In genomic region chr6:20148433-20148832, GRCh38 we compare ENCODE assay signal across 17 cellular contexts.
A peak's percentile ranks its signal among the peaks of the same experiment; 100 is the strongest.
DNase-seq lines count a peak whose midpoint lies in the region; ATAC-seq, FAIRE-seq and TF ChIP-seq lines count a peak whose summit lies in the region.
"Had no signal": no experiment of that assay in that cellular context is flagged by ENCODE, and none has a peak within 500 bp of the region (broad histone marks: within the 10 kb centered on the region; RNA-seq: fewer than 3 reads in every experiment).

No MANE protein-coding gene starts in this region.

- H3K4me3 ChIP-seq in HepG2 (replicated peaks in 1 of 3; ENCODE audit: insufficient read depth in 1 of 3, low read depth in 2 of 3, low read length in 3 of 3): no peak overlapping the region
- H3K4me3 ChIP-seq: HAP-1 had no signal

- in situ Hi-C loops in HepG2 (cut with HindIII; ENCODE audit: extremely low pct_ligation_motif_present, low pct_unique_long_range_greater_than_20kb): no loop called here

- peaks cover 8% of the 10 kb centered on the region for H3K4me1 ChIP-seq in HepG2 (ENCODE audit: insufficient read depth, low read length)
- H3K4me1 ChIP-seq: BE2C, Caco-2, HAP-1 had no signal

- peak; percentile 61 for DNase-seq in CD1c-positive myeloid dendritic cell (ENCODE audit: extremely low spot score)
- DNase-seq in dermis microvascular lymphatic vessel endothelial cell (ENCODE audit: low read depth in 2 of 2): peak; percentile 15 to 41
- no peak for DNase-seq in HepG2 (ENCODE audit: low spot score)
- no peak for DNase-seq in sciatic nerve (ENCODE audit: low spot score)
- DNase-seq in activated effector memory CD4-positive, alpha-beta T cell treated with Interleukin-2 at 50 U/mL for 16 hours: no peak
- DNase-seq in HuH-7 (ENCODE audit: low spot score): no peak
- no peak for DNase-seq in AG20443 (ENCODE audit: low spot score)
- DNase-seq: BE2C; Caco-2; CD8-positive, alpha-beta memory T cell; DMS53; GF-D8; HFFc6 had no signal

- no peak overlapping the region for H3K4me2 ChIP-seq in HepG2 (ENCODE audit: low read depth, low read length)

- no peaks in the 10 kb centered on the region for H3K79me2 ChIP-seq in HepG2 (ENCODE audit: insufficient read depth, low read length)

- no peak overlapping the region for H3K9ac ChIP-seq in HepG2 (ENCODE audit: insufficient read depth, low read depth, low read length)

- no peak overlapping the region for H3K27ac ChIP-seq in HepG2 (ENCODE audit: extremely low read length, insufficient read depth, low read length)
- H3K27ac ChIP-seq: C4-2B had no signal

- POLR2A ChIA-PET in HepG2 (lab: Yijun Ruan, JAX): no interaction called here

- FAIRE-seq in HepG2 (lab: Jason Lieb, UNC): no peak
- FAIRE-seq: A204.1, H1 had no signal

- no peak for TF ChIP-seq POLR2A in HepG2 (IDR thresholded peaks at IDR 0.05; ENCODE audit: insufficient read depth in 1 of 2, low read depth in 2 of 2, low read length in 2 of 2)

- TF ChIP-seq RAD21 in HepG2 (CRISPR knock-in tag; IDR thresholded peaks at IDR 0.05): no peak

- H3K27me3 ChIP-seq in HepG2 (ENCODE audit: control insufficient read depth in 1 of 2, insufficient read depth in 2 of 2, low read length in 2 of 2): no peaks in the 10 kb centered on the region
- H3K27me3 ChIP-seq: BE2C had no signal

- no peak overlapping the region for H2AFZ ChIP-seq in HepG2 (ENCODE audit: low read length)

- WGBS in HepG2 (ENCODE audit: low lambda C conversion rate): 8% methylated on average over 4 of the region's 4 CpGs

- H4K20me1 ChIP-seq in HepG2 (ENCODE audit: insufficient read depth, low read length): no peaks in the 10 kb centered on the region

- H3K36me3 ChIP-seq in HepG2 (replicated peaks in 1 of 2; ENCODE audit: control insufficient read depth in 1 of 2, insufficient read depth in 2 of 2, low read length in 2 of 2): no peaks in the 10 kb centered on the region; a peak in 1 of 5 replicates
- H3K36me3 ChIP-seq: BE2C had no signal

- H3K9me3 ChIP-seq in HepG2 (ENCODE audit: low read length): no peaks in the 10 kb centered on the region
- H3K9me3 ChIP-seq: BE2C, Caco-2, HAP-1 had no signal

- intact Hi-C loops in HepG2 (cut with micrococcal nuclease; ENCODE audit: unreplicated experiment): no loop called here
- intact Hi-C loops in sciatic nerve (cut with DNase I): no loop called here

- TF ChIP-seq EP300 in HepG2 (IDR thresholded peaks at IDR 0.05; ENCODE audit: low read depth in 2 of 2, low read length in 2 of 2) (no peak), HepG2 (CRISPR knock-in tag; IDR thresholded peaks at IDR 0.05; ENCODE audit: borderline replicate concordance) (no peak)

- ATAC-seq in HepG2 (no peak), sciatic nerve (peak; percentile 30)

- BruUV-seq in HepG2 (replicated peaks; lab: Mats Ljungman, UMichigan): no TSS peak

- no peak for TF ChIP-seq CTCF in HepG2 (CRISPR knock-in tag; IDR thresholded peaks at IDR 0.05)

- CTCF ChIA-PET in HepG2 (lab: Yijun Ruan, JAX; ENCODE audit: low intra/inter-chr PET ratio, low total read pairs): no interaction called here

TF ChIP-seq in HepG2, 621 proteins besides CTCF, POLR2A, EP300 and RAD21:
- TF ChIP-seq ZHX1 (CRISPR knock-in tag; IDR thresholded peaks at IDR 0.05; ENCODE audit: low read depth): no peak
- peak; percentile 82 for TF ChIP-seq ATF7 (IDR thresholded peaks at IDR 0.05)
- TF ChIP-seq ATF7 (CRISPR knock-in tag; IDR thresholded peaks at IDR 0.05): no peak
- no peak for TF ChIP-seq PCBP1 (IDR thresholded peaks at IDR 0.05; ENCODE audit: borderline replicate concordance, low read depth, low read length)
- TF ChIP-seq ZNF460 (CRISPR knock-in tag; IDR thresholded peaks at IDR 0.05; ENCODE audit: borderline replicate concordance): no peak

Comparison
In these comparisons a context has a peak if more than half of its experiments do, and no peak if none do; other contexts are left out.
1. DNase-seq: peak in CD1c-positive myeloid dendritic cell (single experiment) and dermis microvascular lymphatic vessel endothelial cell (2 of 2); none in HepG2 (single experiment), sciatic nerve (single experiment), activated effector memory CD4-positive, alpha-beta T cell treated with Interleukin-2 at 50 U/mL for 16 hours (single experiment), HuH-7 (single experiment) and AG20443 (single experiment).